ENCODE assay signal across 17 cellular contexts in genomic region chr3:8623741-8624140, GRCh38. TPM values are rescaled to one million over a fixed set of nuclear protein-coding genes. Genes with fewer than 3 reads are reported as not detected.
A peak's percentile ranks its signal among the peaks of the same experiment; 100 is the strongest.
DNase-seq lines count a peak whose midpoint lies in the region; ATAC-seq and TF ChIP-seq lines count a peak whose summit lies in the region.
"Had no signal": no experiment of that assay in that cellular context is flagged by ENCODE, and none has a peak within 500 bp of the region (broad histone marks: within the 10 kb centered on the region; RNA-seq: fewer than 3 reads in every experiment).

No MANE protein-coding gene starts in this region.

- H2BK5ac ChIP-seq in trophoblast cell (ENCODE audit: low read depth, low read length, poor library complexity) = no peak overlapping the region

- no peak overlapping the region for H2BK120ac ChIP-seq in trophoblast cell (ENCODE audit: insufficient read depth, low read length, poor library complexity)

- H3K4me2 ChIP-seq in KMS-11 = no peak overlapping the region
- H3K4me2 ChIP-seq in parathyroid adenoma (ENCODE audit: low read length) = no peak overlapping the region
- no peak overlapping the region for H3K4me2 ChIP-seq in trophoblast cell (ENCODE audit: low read length)
- H3K4me2 ChIP-seq: SK-N-SH had no signal

- no peak overlapping the region for H3K27ac ChIP-seq in KMS-11
- no peak overlapping the region for H3K27ac ChIP-seq in parathyroid adenoma
- H3K27ac ChIP-seq in right atrium auricular region = no peak overlapping the region
- no peak overlapping the region for H3K27ac ChIP-seq in CD4-positive, alpha-beta T cell (ENCODE audit: low read depth, low read length)
- no peak overlapping the region for H3K27ac ChIP-seq in trophoblast cell (ENCODE audit: low read depth, low read length)

- H3K27ac Mint-ChIP-seq in Caco-2 (ENCODE audit: unreplicated experiment) = peak overlapping the region; percentile 55
- H3K27ac Mint-ChIP-seq in central memory CD8-positive, alpha-beta T cell (ENCODE audit: low read depth) = no peak overlapping the region
- no peak overlapping the region for H3K27ac Mint-ChIP-seq in CD4-positive, alpha-beta T cell
- H3K27ac Mint-ChIP-seq: T-cell had no signal

- no peak overlapping the region for H2BK12ac ChIP-seq in trophoblast cell (ENCODE audit: low read length)

- H3K79me1 ChIP-seq in trophoblast cell (ENCODE audit: low read length) = no peaks in the 10 kb centered on the region

- no peak overlapping the region for H4K8ac ChIP-seq in trophoblast cell (ENCODE audit: low read depth, low read length)

- H4K20me1 ChIP-seq in KMS-11 (ENCODE audit: insufficient read depth) = no peaks in the 10 kb centered on the region

- CTCF ChIA-PET in Caco-2 (lab: Charles Lee) = interaction anchor here (0.6 kb wide), 1 partner anchor 117 kb away, joined by 3 read pairs; no protein-coding TSS in a partner anchor
- CTCF ChIA-PET in CD4-positive, alpha-beta T cell (lab: Charles Lee) = no interaction called here

- no peak overlapping the region for H2AK5ac ChIP-seq in trophoblast cell (ENCODE audit: low read length)

- no peaks in the 10 kb centered on the region for H3K27me3 Mint-ChIP-seq in Caco-2 (ENCODE audit: insufficient read depth, unreplicated experiment)
- peaks cover 11% of the 10 kb centered on the region for H3K27me3 Mint-ChIP-seq in central memory CD8-positive, alpha-beta T cell
- peaks cover 17% of the 10 kb centered on the region for H3K27me3 Mint-ChIP-seq in CD4-positive, alpha-beta T cell

- H3K36me3 ChIP-seq in Caco-2 (ENCODE audit: control insufficient read depth, insufficient read depth, low read length) (no peaks in the 10 kb centered on the region; the same call in 1 of the 2 replicates), KMS-11 (ENCODE audit: insufficient read depth) (no peaks in the 10 kb centered on the region), parathyroid adenoma (ENCODE audit: control insufficient read depth, insufficient read depth, low read length) (no peaks in the 10 kb centered on the region), right atrium auricular region (no peaks in the 10 kb centered on the region), trophoblast cell (ENCODE audit: control insufficient read depth in 1 of 2, insufficient read depth in 2 of 2, low read length in 2 of 2) (no peaks in the 10 kb centered on the region)

- no peak overlapping the region for H3K23ac ChIP-seq in trophoblast cell (ENCODE audit: low read length)

- intact Hi-C loops in Caco-2 (cut with micrococcal nuclease; ENCODE audit: unreplicated experiment) = loop anchor here (1.0 to 5.0 kb wide), 4 partner anchors 39 to 299 kb away; partner anchors contain the start of gene LMCD1
- intact Hi-C loops in CD4-positive, alpha-beta T cell (cut with DNase I, micrococcal nuclease) = loop anchor here (5.0 to 10.0 kb wide), 3 partner anchors 176 to 299 kb away; no protein-coding TSS in a partner anchor

- H2AFZ ChIP-seq in KMS-11 (ENCODE audit: low read depth) (peak overlapping the region; percentile 27; the same call in 1 of the 2 replicates), parathyroid adenoma (peak overlapping the region; percentile 88), trophoblast cell (ENCODE audit: insufficient read depth, low read length, poor library complexity) (no peak overlapping the region)

- H3K4me3 ChIP-seq in Caco-2 (ENCODE audit: low read depth, low read length) = no peak overlapping the region
- H3K4me3 ChIP-seq in KMS-11 (IDR thresholded peaks at IDR 0.05; ENCODE audit: insufficient read depth, low read depth, low read length) = no peak overlapping the region
- no peak overlapping the region for H3K4me3 ChIP-seq in parathyroid adenoma (ENCODE audit: low read depth, low read length)
- no peak overlapping the region for H3K4me3 ChIP-seq in right atrium auricular region
- no peak overlapping the region for H3K4me3 ChIP-seq in trophoblast cell (ENCODE audit: low read depth, low read length)

- no peak overlapping the region for H4K12ac ChIP-seq in trophoblast cell (ENCODE audit: low read depth, low read length)

- no TSS peak for BruUV-seq in Caco-2 (replicated peaks; lab: Mats Ljungman, UMichigan)

- no peak for ATAC-seq in central memory CD8-positive, alpha-beta T cell (replicated peaks; ENCODE audit: extremely low read depth, poor library complexity, severe bottlenecking)
- no peak for ATAC-seq in HG03045 (IDR thresholded peaks at IDR 0.05; ENCODE audit: unreplicated experiment)
- ATAC-seq in CD4-positive, alpha-beta T cell (ENCODE audit: poor library complexity) = no peak
- ATAC-seq: T-cell had no signal

- no peak overlapping the region for H3K14ac ChIP-seq in trophoblast cell (ENCODE audit: low read length)

- no peak overlapping the region for H4K91ac ChIP-seq in trophoblast cell (ENCODE audit: low read depth, low read length)

- no peaks in the 10 kb centered on the region for H3K36me3 Mint-ChIP-seq in Caco-2 (ENCODE audit: insufficient read depth, unreplicated experiment)
- no peaks in the 10 kb centered on the region for H3K36me3 Mint-ChIP-seq in central memory CD8-positive, alpha-beta T cell (ENCODE audit: insufficient read depth)
- no peaks in the 10 kb centered on the region for H3K36me3 Mint-ChIP-seq in CD4-positive, alpha-beta T cell (ENCODE audit: low read depth)
- H3K36me3 Mint-ChIP-seq: T-cell had no signal

- no peak overlapping the region for H3K18ac ChIP-seq in trophoblast cell (ENCODE audit: low read length)

- POLR2A ChIA-PET in Caco-2 (lab: Charles Lee) = no interaction called here
- POLR2A ChIA-PET in CD4-positive, alpha-beta T cell (lab: Charles Lee) = no interaction called here

- H3K4me3 Mint-ChIP-seq in Caco-2 (ENCODE audit: unreplicated experiment) = no peak overlapping the region
- H3K4me3 Mint-ChIP-seq in central memory CD8-positive, alpha-beta T cell = peak overlapping the region; percentile 34
- no peak overlapping the region for H3K4me3 Mint-ChIP-seq in CD4-positive, alpha-beta T cell

- H3K9me3 ChIP-seq in Caco-2 (no peaks in the 10 kb centered on the region), parathyroid adenoma (ENCODE audit: control insufficient read depth, low read length) (no peaks in the 10 kb centered on the region), right atrium auricular region (no peaks in the 10 kb centered on the region), trophoblast cell (ENCODE audit: insufficient read depth, low read depth, low read length) (peaks cover 2% of the 10 kb centered on the region)
- no peaks in the 10 kb centered on the region for H3K9me3 ChIP-seq in CD4-positive, alpha-beta T cell (ENCODE audit: control insufficient read depth, low read length)
- H3K9me3 ChIP-seq: SK-N-SH had no signal

- peaks cover 7% of the 10 kb centered on the region for H3K4me1 Mint-ChIP-seq in Caco-2 (ENCODE audit: low read depth, unreplicated experiment)
- H3K4me1 Mint-ChIP-seq in central memory CD8-positive, alpha-beta T cell = peaks cover 5% of the 10 kb centered on the region
- peaks cover 6% of the 10 kb centered on the region for H3K4me1 Mint-ChIP-seq in CD4-positive, alpha-beta T cell (ENCODE audit: low read depth)

- no peak overlapping the region for H3K4ac ChIP-seq in trophoblast cell (ENCODE audit: low read depth, low read length)

- no CpG with 5 or more reads among the region's 14 CpGs for WGBS in trophoblast cell (ENCODE audit: extremely low coverage, insufficient coverage, insufficient read length)

- H3K9me3 Mint-ChIP-seq in Caco-2 (ENCODE audit: unreplicated experiment) = peaks cover 11% of the 10 kb centered on the region
- peaks cover 6% of the 10 kb centered on the region for H3K9me3 Mint-ChIP-seq in central memory CD8-positive, alpha-beta T cell
- peaks cover 2% of the 10 kb centered on the region for H3K9me3 Mint-ChIP-seq in CD4-positive, alpha-beta T cell

- TF ChIP-seq CTCF in Caco-2 (IDR thresholded peaks at IDR 0.05; ENCODE audit: insufficient read depth in 1 of 2, low read depth in 1 of 2, low read length in 1 of 2, severe bottlenecking in 1 of 2, unreplicated experiment in 1 of 2) = no peak
- no peak for TF ChIP-seq CTCF in KMS-11 (conservative IDR thresholded peaks at IDR 0.05; ENCODE audit: low read depth, low read length)
- no peak for TF ChIP-seq CTCF in parathyroid adenoma (IDR thresholded peaks at IDR 0.05)
- no peak for TF ChIP-seq CTCF in right atrium auricular region (IDR thresholded peaks at IDR 0.05)
- TF ChIP-seq CTCF in CD4-positive, alpha-beta T cell (IDR thresholded peaks at IDR 0.05) = no peak

- DNase-seq in Caco-2 = no peak
- DNase-seq in central memory CD8-positive, alpha-beta T cell (ENCODE audit: low spot score in 2 of 2) = no peak
- no peak for DNase-seq in right atrium auricular region (ENCODE audit: low spot score)
- DNase-seq in CD4-positive, alpha-beta T cell = no peak
- DNase-seq in trophoblast cell = no peak
- DNase-seq: ACHN, EL, Karpas-422, NCI-H1092, NCI-H1436 treated with DMSO at 0.1 percent for 48 hours, NCI-H2029, NCI-H526, SK-N-SH, T-cell had no signal

- H3K9ac ChIP-seq in KMS-11 (no peak overlapping the region), parathyroid adenoma (no peak overlapping the region), trophoblast cell (ENCODE audit: low read length) (no peak overlapping the region)
- H3K9ac ChIP-seq: SK-N-SH had no signal

- H3K27me3 ChIP-seq in Caco-2 (replicated peaks; ENCODE audit: control insufficient read depth, insufficient read depth, low read length) = no peaks in the 10 kb centered on the region
- no peaks in the 10 kb centered on the region for H3K27me3 ChIP-seq in KMS-11 (ENCODE audit: insufficient read depth, low read depth)
- H3K27me3 ChIP-seq in parathyroid adenoma (ENCODE audit: control insufficient read depth, insufficient read depth, low read length) = no peaks in the 10 kb centered on the region
- H3K27me3 ChIP-seq in right atrium auricular region = no peaks in the 10 kb centered on the region
- no peaks in the 10 kb centered on the region for H3K27me3 ChIP-seq in CD4-positive, alpha-beta T cell (ENCODE audit: control insufficient read depth, insufficient read depth, low read length)
- no peaks in the 10 kb centered on the region for H3K27me3 ChIP-seq in trophoblast cell (ENCODE audit: insufficient read depth, low read length)

- H3K4me1 ChIP-seq in Caco-2 (peaks cover 7% of the 10 kb centered on the region; the same call in 1 of the 2 replicates), KMS-11 (ENCODE audit: low read depth, poor library complexity, severe bottlenecking) (peaks cover 39% of the 10 kb centered on the region), parathyroid adenoma (peaks cover 5% of the 10 kb centered on the region), right atrium auricular region (peaks cover 0 to 14% of the 10 kb centered on the region in 2 donors), trophoblast cell (ENCODE audit: control insufficient read depth in 1 of 2, insufficient read depth in 2 of 2, low read length in 2 of 2) (peaks cover 3 to 5% of the 10 kb centered on the region in 2 experiments)

- no peaks in the 10 kb centered on the region for H3K79me2 ChIP-seq in KMS-11 (ENCODE audit: insufficient read depth, low read depth)
- H3K79me2 ChIP-seq in parathyroid adenoma = no peaks in the 10 kb centered on the region
- H3K79me2 ChIP-seq in trophoblast cell (ENCODE audit: control insufficient read depth, insufficient read depth, low read length, poor library complexity) = no peaks in the 10 kb centered on the region

RNA-seq across cellular contexts. Expression of gene SSUH2, which starts 20.9 kb away (rescaled TPM):
- 7.6 and 9.4 TPM in 2 replicates for total RNA-seq in Caco-2 (2022)
- total RNA-seq in right atrium auricular region = under 1 TPM; 0.59 to 0.82 TPM
- total RNA-seq in CD4-positive, alpha-beta T cell = not detected
- 0.25 and 0.30 TPM in 2 replicates for polyA plus RNA-seq in trophoblast cell (2013)
